In the genomic region with DNA sequence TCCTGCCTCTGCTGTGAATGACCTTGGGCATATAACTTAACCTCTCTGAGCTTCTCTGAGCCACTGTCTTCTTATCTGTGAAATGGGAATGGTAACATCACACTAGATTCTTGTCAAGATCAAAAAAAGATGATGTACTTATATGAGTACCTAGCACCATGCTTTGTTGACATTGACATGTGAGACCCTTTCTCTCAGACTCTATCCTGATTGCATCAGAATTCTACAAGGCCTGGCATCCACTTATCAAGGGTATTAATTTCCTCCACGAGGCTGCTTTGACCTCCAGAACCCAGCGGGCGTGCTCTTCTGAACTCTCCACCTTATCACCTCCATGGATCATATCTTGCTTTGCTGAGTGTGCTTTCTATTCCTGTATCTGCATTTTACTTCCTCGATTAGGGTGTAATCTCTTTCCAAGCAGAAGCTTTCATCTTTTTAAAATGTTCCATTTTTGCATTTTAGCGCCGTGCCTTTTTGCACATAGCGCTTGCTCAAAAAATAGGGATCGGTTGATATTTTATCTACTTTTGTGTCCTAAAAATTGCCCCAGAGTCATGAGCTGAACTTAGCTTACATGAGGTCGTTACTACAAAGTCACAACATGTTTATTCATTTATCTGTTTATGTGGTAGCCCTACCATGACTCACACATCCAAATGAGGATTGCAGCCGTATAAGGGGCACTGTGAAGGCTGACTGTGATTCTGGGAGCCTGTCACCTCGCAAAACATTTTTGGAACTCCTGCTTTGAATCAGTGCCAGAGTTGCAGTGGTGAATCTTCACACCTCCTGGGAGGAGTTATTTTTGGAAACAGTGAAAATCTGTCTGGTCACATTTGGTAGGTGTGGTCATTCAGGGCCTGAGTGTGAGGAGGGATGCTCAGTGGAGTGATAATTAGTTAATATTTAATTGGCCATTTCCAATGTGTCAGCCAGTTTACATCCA, we compare ENCODE assay signal across 9 cellular contexts.
DNase-seq lines count a peak whose midpoint lies in the region; ATAC-seq, FAIRE-seq and TF ChIP-seq lines count a peak whose summit lies in the region.
"Had no signal": no experiment of that assay in that cellular context is flagged by ENCODE, and none has a peak within 500 bp of the region (broad histone marks: within the 10 kb centered on the region; RNA-seq: fewer than 3 reads in every experiment).

No MANE protein-coding gene starts in this region.

- H3K9me3 ChIP-seq in mucosa of rectum (ENCODE audit: control insufficient read depth in 2 of 2, low read length in 2 of 2) (no peaks in the 10 kb centered on the region), PC-3 (ENCODE audit: low read length) (no peaks in the 10 kb centered on the region)

- H3F3A ChIP-seq in PC-3 (ENCODE audit: low read length, unreplicated experiment) = no peaks in the 10 kb centered on the region

- no peaks in the 10 kb centered on the region for H3K36me3 ChIP-seq in mucosa of rectum (ENCODE audit: control insufficient read depth in 2 of 2, insufficient read depth in 2 of 2, low read length in 2 of 2)
- H3K36me3 ChIP-seq in PC-3 (ENCODE audit: low read depth, low read length) = no peaks in the 10 kb centered on the region

- H3K9ac ChIP-seq in mucosa of rectum (ENCODE audit: low read depth in 1 of 2, low read length in 2 of 2) (peak overlapping the region in 1 of 2 donors; percentile 34), PC-3 (ENCODE audit: low read length) (no peak overlapping the region)

- peak; percentile 52 for DNase-seq in ELR (ENCODE audit: low read depth)
- peak; percentile 40 for DNase-seq in HFF-Myc (ENCODE audit: extremely low read depth, low read depth)
- no peak for DNase-seq in RCC 7860 (ENCODE audit: low spot score)
- DNase-seq in NCI-H345 treated with DMSO at 0.1 percent for 48 hours (lab: John Stamatoyannopoulos, UW; ENCODE audit: unreplicated experiment) = no peak
- no peak for DNase-seq in mesenteric fat pad (ENCODE audit: low spot score)
- DNase-seq in PC-3 = no peak

- no peak for FAIRE-seq in RCC 7860 (lab: Jason Lieb, UNC)

- TF ChIP-seq CTCF in HFF-Myc (IDR thresholded peaks at IDR 0.05; ENCODE audit: low read depth, low read length, missing control alignments) = no peak
- TF ChIP-seq CTCF in VCaP (conservative IDR thresholded peaks at IDR 0.05) = no peak
- no peak for TF ChIP-seq CTCF in PC-3 (conservative IDR thresholded peaks at IDR 0.05; ENCODE audit: low read depth, low read length)

- no peak overlapping the region for H2AFZ ChIP-seq in PC-3 (ENCODE audit: low read length)

- H3K79me2 ChIP-seq in PC-3 (ENCODE audit: low read length) = no peaks in the 10 kb centered on the region

- H3K27ac ChIP-seq in VCaP = 0 out of 2 replicates have a peak overlapping the region, but pooled peaks have one; percentile 47
- peak overlapping the region; percentile 70 to 77 for H3K27ac ChIP-seq in mucosa of rectum (ENCODE audit: low read depth in 2 of 2, low read length in 2 of 2)
- no peak overlapping the region for H3K27ac ChIP-seq in PC-3 (ENCODE audit: low read length)

- BruUV-seq in PC-3 (replicated peaks; lab: Mats Ljungman, UMichigan) = no TSS peak

- peaks cover 4 to 15% of the 10 kb centered on the region in 2 donors for H3K4me1 ChIP-seq in mucosa of rectum (ENCODE audit: control insufficient read depth in 2 of 2, insufficient read depth in 2 of 2, low read length in 2 of 2)
- no peaks in the 10 kb centered on the region for H3K4me1 ChIP-seq in PC-3 (ENCODE audit: insufficient read depth, low read length)

- no peaks in the 10 kb centered on the region for H3K9me2 ChIP-seq in PC-3 (replicated peaks; ENCODE audit: low read length)

- H3K27me3 ChIP-seq in mucosa of rectum (ENCODE audit: control insufficient read depth in 2 of 2, insufficient read depth in 2 of 2, low read length in 2 of 2) (no peaks in the 10 kb centered on the region), PC-3 (ENCODE audit: low read length) (no peaks in the 10 kb centered on the region)

- ATAC-seq in PC-3 = no peak
- ATAC-seq: Panc1 had no signal

- CTCF ChIA-PET in PC-3 (lab: Charles Lee) = no interaction called here

- H3K4me2 ChIP-seq in PC-3 (ENCODE audit: low read length) = no peak overlapping the region

- H4K20me1 ChIP-seq in PC-3 (ENCODE audit: low read length) = no peaks in the 10 kb centered on the region

- POLR2A ChIA-PET in PC-3 (lab: Charles Lee; ENCODE audit: unreplicated experiment) = interaction anchor here (0.6 kb wide), 1 partner anchor 263 kb away, joined by 3 read pairs; no protein-coding TSS in a partner anchor

- H3K4me3 ChIP-seq in HFF-Myc (replicated peaks; ENCODE audit: low read depth, low read length) = no peak overlapping the region
- no peak overlapping the region for H3K4me3 ChIP-seq in mucosa of rectum (ENCODE audit: low read length in 2 of 2)
- H3K4me3 ChIP-seq in PC-3 (ENCODE audit: low read length) = no peak overlapping the region

- intact Hi-C loops in PC-3 (cut with micrococcal nuclease) = no loop called here

Comparison
In these comparisons a context has a peak if more than half of its experiments do, and no peak if none do; other contexts are left out.
1. DNase-seq: peak in ELR (single experiment) and HFF-Myc (single experiment); none in RCC 7860 (single experiment), NCI-H345 treated with DMSO at 0.1 percent for 48 hours (single experiment), mesenteric fat pad (single experiment) and PC-3 (single experiment).